Comparison of ENCODE assay signal across 1 cellular context in genomic region chr16:88934066-88934667, GRCh38.
TF ChIP-seq lines count a peak whose summit lies in the region.

No MANE protein-coding gene starts in this region.

TF ChIP-seq in GM23338, 12 proteins besides CTCF, POLR2A, EP300 and RAD21 (continued from another document):
- TF ChIP-seq NANOG (IDR thresholded peaks at IDR 0.05; ENCODE audit: borderline replicate concordance) (no peak), JUNB (IDR thresholded peaks at IDR 0.05; ENCODE audit: unreplicated experiment) (no peak), REST (IDR thresholded peaks at IDR 0.05; ENCODE audit: unreplicated experiment) (no peak), ZNF331 (CRISPR knock-in tag; IDR thresholded peaks at IDR 0.05; ENCODE audit: low read depth) (no peak), ZNF114 (CRISPR knock-in tag; IDR thresholded peaks at IDR 0.05) (no peak), ETS1 (IDR thresholded peaks at IDR 0.05) (no peak), EZH2 (IDR thresholded peaks at IDR 0.05; ENCODE audit: low read depth, unreplicated experiment) (no peak)
